ENCODE assay signal across 21 cellular contexts in the genomic region with DNA sequence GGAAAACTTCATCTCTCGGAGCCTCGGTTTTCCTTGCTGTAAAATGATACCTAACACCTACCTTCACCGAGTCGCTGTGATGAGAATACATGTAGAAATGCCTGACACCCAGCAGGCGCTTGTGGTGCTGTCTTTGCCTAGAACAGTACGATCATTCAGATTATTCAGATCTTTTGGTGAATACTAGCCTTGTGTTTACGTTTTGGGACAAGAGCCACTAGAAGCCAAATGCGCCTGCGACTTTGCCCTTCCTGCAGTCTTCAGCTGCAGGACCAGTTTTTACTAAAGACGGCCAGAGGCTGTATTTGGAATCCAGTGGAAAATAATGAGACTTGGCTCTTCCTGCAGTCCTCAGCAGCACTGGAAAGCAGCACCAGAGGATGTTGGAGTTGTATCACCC.
DNase-seq lines count a peak whose midpoint lies in the region; ATAC-seq and TF ChIP-seq lines count a peak whose summit lies in the region.
"Had no signal": no experiment of that assay in that cellular context is flagged by ENCODE, and none has a peak within 500 bp of the region (broad histone marks: within the 10 kb centered on the region; RNA-seq: fewer than 3 reads in every experiment).

No MANE protein-coding gene starts in this region.

- no peak overlapping the region for H3K4me3 Mint-ChIP-seq in WTC11
- H3K4me3 Mint-ChIP-seq in CD4-positive, alpha-beta T cell, result no peak overlapping the region
- no peak overlapping the region for H3K4me3 Mint-ChIP-seq in activated CD8-positive, alpha-beta T cell treated with anti-CD3 and anti-CD28 coated beads, Interleukin-2, amount 10 ng/mL, durations not matched to agents 7 days and 5 days
- H3K4me3 Mint-ChIP-seq in activated CD4-positive, alpha-beta T cell treated with anti-CD3 and anti-CD28 coated beads for 36 hours, result no peak overlapping the region
- H3K4me3 Mint-ChIP-seq: CD8-positive, alpha-beta memory T cell had no signal

- H3K27me3 ChIP-seq in CD4-positive, alpha-beta T cell (ENCODE audit: control insufficient read depth, insufficient read depth, low read length), result no peaks in the 10 kb centered on the region
- H3K27me3 ChIP-seq: BLaER1, SJSA1 had no signal

- CTCF ChIA-PET in WTC11 (lab: Charles Lee), result interaction anchor here (0.7 kb wide), 1 partner anchor 25 kb away, joined by 3 read pairs; no protein-coding TSS in a partner anchor
- CTCF ChIA-PET in CD4-positive, alpha-beta T cell (lab: Charles Lee), result no interaction called here
- CTCF ChIA-PET in activated CD8-positive, alpha-beta T cell treated with anti-CD3 and anti-CD28 coated beads, Interleukin-2, amount 10 ng/mL, durations not matched to agents 7 days and 5 days (lab: Charles Lee), result no interaction called here
- CTCF ChIA-PET in activated CD4-positive, alpha-beta T cell treated with anti-CD3 and anti-CD28 coated beads for 36 hours (lab: Charles Lee), result interaction anchor here (0.9 kb wide), 1 partner anchor 315 kb away, joined by 4 read pairs; no protein-coding TSS in a partner anchor

- no peak for TF ChIP-seq CTCF in WTC11 (IDR thresholded peaks at IDR 0.05)
- TF ChIP-seq CTCF in CD4-positive, alpha-beta T cell (IDR thresholded peaks at IDR 0.05), result no peak

- no peak for ATAC-seq in WTC11
- ATAC-seq in CD4-positive, alpha-beta T cell (ENCODE audit: poor library complexity), result no peak
- no peak for ATAC-seq in activated CD8-positive, alpha-beta T cell treated with anti-CD3 and anti-CD28 coated beads, Interleukin-2, amount 10 ng/mL, durations not matched to agents 7 days and 5 days
- no peak for ATAC-seq in activated CD4-positive, alpha-beta T cell treated with anti-CD3 and anti-CD28 coated beads for 36 hours

- peaks cover 19% of the 10 kb centered on the region for H3K4me1 Mint-ChIP-seq in WTC11
- H3K4me1 Mint-ChIP-seq in CD4-positive, alpha-beta T cell (ENCODE audit: low read depth), result peaks cover 22% of the 10 kb centered on the region
- H3K4me1 Mint-ChIP-seq in activated CD8-positive, alpha-beta T cell treated with anti-CD3 and anti-CD28 coated beads, Interleukin-2, amount 10 ng/mL, durations not matched to agents 7 days and 5 days (ENCODE audit: low read depth), result peaks cover 23% of the 10 kb centered on the region
- H3K4me1 Mint-ChIP-seq in activated CD4-positive, alpha-beta T cell treated with anti-CD3 and anti-CD28 coated beads for 36 hours, result peaks cover 15% of the 10 kb centered on the region

- POLR2A ChIA-PET in WTC11 (lab: Charles Lee), result no interaction called here
- POLR2A ChIA-PET in CD4-positive, alpha-beta T cell (lab: Charles Lee), result no interaction called here
- POLR2A ChIA-PET in activated CD8-positive, alpha-beta T cell treated with anti-CD3 and anti-CD28 coated beads, Interleukin-2, amount 10 ng/mL, durations not matched to agents 7 days and 5 days (lab: Charles Lee), result no interaction called here
- POLR2A ChIA-PET in activated CD4-positive, alpha-beta T cell treated with anti-CD3 and anti-CD28 coated beads for 36 hours (lab: Charles Lee), result no interaction called here

- no peaks in the 10 kb centered on the region for H3K9me3 ChIP-seq in CD4-positive, alpha-beta T cell (ENCODE audit: control insufficient read depth, low read length)
- H3K9me3 ChIP-seq: BLaER1, SJSA1 had no signal

- no peaks in the 10 kb centered on the region for H3K9me3 Mint-ChIP-seq in WTC11
- H3K9me3 Mint-ChIP-seq in CD4-positive, alpha-beta T cell, result no peaks in the 10 kb centered on the region
- no peaks in the 10 kb centered on the region for H3K9me3 Mint-ChIP-seq in activated CD8-positive, alpha-beta T cell treated with anti-CD3 and anti-CD28 coated beads, Interleukin-2, amount 10 ng/mL, durations not matched to agents 7 days and 5 days (ENCODE audit: insufficient read depth)
- no peaks in the 10 kb centered on the region for H3K9me3 Mint-ChIP-seq in activated CD4-positive, alpha-beta T cell treated with anti-CD3 and anti-CD28 coated beads for 36 hours (ENCODE audit: low read depth)
- H3K9me3 Mint-ChIP-seq: CD8-positive, alpha-beta memory T cell had no signal

- H3K27ac ChIP-seq in CD4-positive, alpha-beta T cell (ENCODE audit: low read depth, low read length), result no peak overlapping the region
- H3K27ac ChIP-seq: GM23248, SJSA1 had no signal

- in situ Hi-C loops in G401 (cut with HindIII; ENCODE audit: low sequenced_read_pairs), result no loop called here

- H3K36me3 Mint-ChIP-seq in WTC11, result peaks cover 21% of the 10 kb centered on the region
- H3K36me3 Mint-ChIP-seq in CD4-positive, alpha-beta T cell (ENCODE audit: low read depth), result no peaks in the 10 kb centered on the region
- no peaks in the 10 kb centered on the region for H3K36me3 Mint-ChIP-seq in activated CD8-positive, alpha-beta T cell treated with anti-CD3 and anti-CD28 coated beads, Interleukin-2, amount 10 ng/mL, durations not matched to agents 7 days and 5 days (ENCODE audit: low read depth)
- H3K36me3 Mint-ChIP-seq in activated CD4-positive, alpha-beta T cell treated with anti-CD3 and anti-CD28 coated beads for 36 hours (ENCODE audit: low read depth), result no peaks in the 10 kb centered on the region
- H3K36me3 Mint-ChIP-seq: CD8-positive, alpha-beta memory T cell had no signal

- intact Hi-C loops in head of caudate nucleus (cut with DNase I), result no loop called here
- intact Hi-C loops in CD4-positive, alpha-beta T cell (cut with DNase I, micrococcal nuclease), result no loop called here
- intact Hi-C loops in activated CD4-positive, alpha-beta T cell treated with anti-CD3 and anti-CD28 coated beads for 36 hours (cut with DNase I, micrococcal nuclease), result no loop called here

- peak overlapping the region; percentile 34 for H3K27ac Mint-ChIP-seq in WTC11
- no peak overlapping the region for H3K27ac Mint-ChIP-seq in CD4-positive, alpha-beta T cell
- H3K27ac Mint-ChIP-seq in activated CD8-positive, alpha-beta T cell treated with anti-CD3 and anti-CD28 coated beads, Interleukin-2, amount 10 ng/mL, durations not matched to agents 7 days and 5 days, result no peak overlapping the region
- H3K27ac Mint-ChIP-seq in activated CD4-positive, alpha-beta T cell treated with anti-CD3 and anti-CD28 coated beads for 36 hours, result no peak overlapping the region
- H3K27ac Mint-ChIP-seq: CD8-positive, alpha-beta memory T cell had no signal

- no peaks in the 10 kb centered on the region for H3K27me3 Mint-ChIP-seq in WTC11 (ENCODE audit: low read depth)
- H3K27me3 Mint-ChIP-seq in CD4-positive, alpha-beta T cell, result no peaks in the 10 kb centered on the region
- H3K27me3 Mint-ChIP-seq in activated CD8-positive, alpha-beta T cell treated with anti-CD3 and anti-CD28 coated beads, Interleukin-2, amount 10 ng/mL, durations not matched to agents 7 days and 5 days (ENCODE audit: low read depth), result peaks cover 10% of the 10 kb centered on the region
- no peaks in the 10 kb centered on the region for H3K27me3 Mint-ChIP-seq in activated CD4-positive, alpha-beta T cell treated with anti-CD3 and anti-CD28 coated beads for 36 hours

- DNase-seq in G401 (ENCODE audit: low spot score), result peak; percentile 43
- no peak for DNase-seq in WTC11 (ENCODE audit: low spot score)
- peak in 36 of 42 donors; percentile 9 to 79 (median 45) for DNase-seq in head of caudate nucleus
- peak; percentile 86 for DNase-seq in pons (ENCODE audit: low spot score)
- no peak for DNase-seq in CD4-positive, alpha-beta T cell
- DNase-seq in NCI-H2029 (lab: John Stamatoyannopoulos, UW), result no peak
- no peak for DNase-seq in activated CD8-positive, alpha-beta T cell treated with anti-CD3 and anti-CD28 coated beads, Interleukin-2, amount 10 ng/mL, durations not matched to agents 7 days and 5 days
- DNase-seq in activated CD4-positive, alpha-beta T cell treated with anti-CD3 and anti-CD28 coated beads for 36 hours, result no peak
- DNase-seq: Calu3; CD8-positive, alpha-beta memory T cell; DMS79; GM23248; Karpas-422; MV-4-11; NCI-H1105 treated with DMSO at 0.1 percent for 48 hours; NCI-H2081; NCI-H446 treated with DMSO at 0.1 percent for 48 hours; NCI-H526 treated with DMSO at 0.1 percent for 48 hours; OCI-M1 had no signal

TF ChIP-seq in WTC11, 78 proteins besides CTCF, POLR2A, EP300 and RAD21:
- TF ChIP-seq, protein P1, sequence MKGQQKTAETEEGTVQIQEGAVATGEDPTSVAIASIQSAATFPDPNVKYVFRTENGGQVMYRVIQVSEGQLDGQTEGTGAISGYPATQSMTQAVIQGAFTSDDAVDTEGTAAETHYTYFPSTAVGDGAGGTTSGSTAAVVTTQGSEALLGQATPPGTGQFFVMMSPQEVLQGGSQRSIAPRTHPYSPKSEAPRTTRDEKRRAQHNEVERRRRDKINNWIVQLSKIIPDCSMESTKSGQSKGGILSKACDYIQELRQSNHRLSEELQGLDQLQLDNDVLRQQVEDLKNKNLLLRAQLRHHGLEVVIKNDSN (CRISPR knock-in tag; IDR thresholded peaks at IDR 0.05), result no peak
- TF ChIP-seq, protein P2, sequence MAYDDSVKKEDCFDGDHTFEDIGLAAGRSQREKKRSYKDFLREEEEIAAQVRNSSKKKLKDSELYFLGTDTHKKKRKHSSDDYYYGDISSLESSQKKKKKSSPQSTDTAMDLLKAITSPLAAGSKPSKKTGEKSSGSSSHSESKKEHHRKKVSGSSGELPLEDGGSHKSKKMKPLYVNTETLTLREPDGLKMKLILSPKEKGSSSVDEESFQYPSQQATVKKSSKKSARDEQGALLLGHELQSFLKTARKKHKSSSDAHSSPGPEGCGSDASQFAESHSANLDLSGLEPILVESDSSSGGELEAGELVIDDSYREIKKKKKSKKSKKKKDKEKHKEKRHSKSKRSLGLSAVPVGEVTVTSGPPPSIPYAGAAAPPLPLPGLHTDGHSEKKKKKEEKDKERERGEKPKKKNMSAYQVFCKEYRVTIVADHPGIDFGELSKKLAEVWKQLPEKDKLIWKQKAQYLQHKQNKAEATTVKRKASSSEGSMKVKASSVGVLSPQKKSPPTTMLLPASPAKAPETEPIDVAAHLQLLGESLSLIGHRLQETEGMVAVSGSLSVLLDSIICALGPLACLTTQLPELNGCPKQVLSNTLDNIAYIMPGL (CRISPR knock-in tag; IDR thresholded peaks at IDR 0.05), result no peak
- TF ChIP-seq ETV6 (CRISPR knock-in tag; IDR thresholded peaks at IDR 0.05) (no peak), NFE2L1 (CRISPR knock-in tag; IDR thresholded peaks at IDR 0.05) (no peak)
TF ChIP-seq in WTC11: peak in this region for 0.

Comparison
In these comparisons a context has a peak if more than half of its experiments do, and no peak if none do; other contexts are left out.
1. DNase-seq: peak in G401 (single experiment), head of caudate nucleus (36 of 42) and pons (single experiment); none in WTC11 (single experiment), CD4-positive, alpha-beta T cell (0 of 10), NCI-H2029 (single experiment), activated CD8-positive, alpha-beta T cell treated with anti-CD3 and anti-CD28 coated beads, Interleukin-2, amount 10 ng/mL, durations not matched to agents 7 days and 5 days (single experiment) and activated CD4-positive, alpha-beta T cell treated with anti-CD3 and anti-CD28 coated beads for 36 hours (single experiment).
2. CTCF ChIA-PET loops: an anchor here in WTC11 (0.7 kb wide) and activated CD4-positive, alpha-beta T cell treated with anti-CD3 and anti-CD28 coated beads for 36 hours (0.9 kb wide); none called in CD4-positive, alpha-beta T cell and activated CD8-positive, alpha-beta T cell treated with anti-CD3 and anti-CD28 coated beads, Interleukin-2, amount 10 ng/mL, durations not matched to agents 7 days and 5 days.